In genomic region chr15:80776420-80777045, GRCh38 we compare ENCODE assay signal across 8 cellular contexts. TPM values are rescaled to one million over a fixed set of nuclear protein-coding genes. Genes with fewer than 3 reads are reported as not detected.
A peak's percentile ranks its signal among the peaks of the same experiment; 100 is the strongest.
DNase-seq lines count a peak whose midpoint lies in the region; TF ChIP-seq lines count a peak whose summit lies in the region.

No MANE protein-coding gene starts in this region.

- H3K4me3 ChIP-seq in AG10803 (ENCODE audit: low read length) (no peak overlapping the region), H7 (ENCODE audit: insufficient read depth, low read depth, low read length) (no peak overlapping the region)

- peaks cover 26% of the 10 kb centered on the region for H3K27me3 ChIP-seq in H7 (ENCODE audit: control insufficient read depth, insufficient read depth, low read length)

- TF ChIP-seq CTCF in AG10803 (conservative IDR thresholded peaks at IDR 0.05; ENCODE audit: low read length), result peak; percentile 57

- H3K36me3 ChIP-seq in H7 (replicated peaks; ENCODE audit: control insufficient read depth, insufficient read depth, low read length), result no peaks in the 10 kb centered on the region

- DNase-seq in AG10803 (ENCODE audit: low read depth) (peak; percentile 72), H7 (peak; percentile 80), NCI-H82 treated with DMSO at 0.1 percent for 48 hours (lab: John Stamatoyannopoulos, UW; ENCODE audit: unreplicated experiment) (peak; percentile 5), erythroblast (lab: John Stamatoyannopoulos, UW) (peak; percentile 40 to 67), myocyte (ENCODE audit: low read depth) (peak; percentile 87), AG08395 (ENCODE audit: low spot score) (no peak)
- peak; percentile 51 for DNase-seq in activated CD8-positive, alpha-beta memory T cell treated with anti-CD3 and anti-CD28 coated beads, Interleukin-2, amount 50 U/mL, for 4 hours
- DNase-seq in stimulated activated CD8-positive, alpha-beta memory T cell treated with anti-CD3 and anti-CD28 coated beads, Interleukin-7, amount 100 ng/mL, for 48 hours (ENCODE audit: extremely low read depth in 1 of 2, low read depth in 1 of 2), result peak; percentile 21 to 47

- TF ChIP-seq POLR2A in erythroblast (IDR thresholded peaks at IDR 0.05; ENCODE audit: low read length), result no peak

RNA-seq across cellular contexts. Expression of gene CEMIP, which starts 2.6 kb away (rescaled TPM):
- total RNA-seq in H7 (2014; rRNA removed; shearing (Covaris generic)), result 0.03 TPM in 1 of 2 replicates, not detected in the other
- total RNA-seq in myocyte, result 13.9 and 17.2 TPM in 2 replicates
- 180 TPM for polyA plus RNA-seq in myocyte (2012)

Comparison
In these comparisons a context has a peak if more than half of its experiments do, and no peak if none do; other contexts are left out.
1. RNA of gene CEMIP, which starts 2.6 kb away (total RNA-seq): 13.9 to 17.2 TPM in myocyte; 0.03 TPM in H7; every median in the first group is over 10 times any median in the second.